In genomic region chr2:191020221-191020741, GRCh38 we compare ENCODE assay signal across 1 cellular context.
A peak's percentile ranks its signal among the peaks of the same experiment; 100 is the strongest.
TF ChIP-seq lines count a peak whose summit lies in the region.

No MANE protein-coding gene starts in this region.

TF ChIP-seq in K562, 482 proteins besides CTCF, POLR2A, EP300 and RAD21 (continued from another document and continues in another):
- TF ChIP-seq ZBTB40 (IDR thresholded peaks at IDR 0.05) (peak; percentile 78), ZBTB40 (CRISPR knock-in tag; IDR thresholded peaks at IDR 0.05) (peak; percentile 51; the same call in 1 of the 2 replicates), SAP30 (IDR thresholded peaks at IDR 0.05; ENCODE audit: borderline replicate concordance, insufficient read depth, low read depth, low read length, poor library complexity, severe bottlenecking) (peak; percentile 94), ZNF76 (CRISPR knock-in tag; IDR thresholded peaks at IDR 0.05; ENCODE audit: borderline replicate concordance) (no peak), FOXO4 (CRISPR knock-in tag; IDR thresholded peaks at IDR 0.05) (no peak), MED1 (CRISPR knock-in tag; IDR thresholded peaks at IDR 0.05; ENCODE audit: borderline replicate concordance) (no peak), RBM15 (IDR thresholded peaks at IDR 0.05; ENCODE audit: insufficient read depth, low read length) (no peak), CBFB (CRISPR knock-in tag; IDR thresholded peaks at IDR 0.05) (no peak), RUNX1 (IDR thresholded peaks at IDR 0.05; ENCODE audit: low read depth) (no peak; the same call in 1 of the 2 replicates), HDAC8 (tag; IDR thresholded peaks at IDR 0.05) (no peak), RBM34 (IDR thresholded peaks at IDR 0.05; ENCODE audit: borderline replicate concordance, insufficient read depth, low read length) (no peak), ZNF347 (CRISPR knock-in tag; IDR thresholded peaks at IDR 0.05; ENCODE audit: low read depth) (no peak), ZBTB33 (CRISPR knock-in tag; IDR thresholded peaks at IDR 0.05) (peak; percentile 70), SRSF1 (IDR thresholded peaks at IDR 0.05; ENCODE audit: low read depth, low read length) (peak; percentile 98), HOXB6 (CRISPR knock-in tag; IDR thresholded peaks at IDR 0.05; ENCODE audit: borderline replicate concordance) (no peak), ZNF431 (CRISPR knock-in tag; IDR thresholded peaks at IDR 0.05) (peak; percentile 91), LARP7 (IDR thresholded peaks at IDR 0.05) (no peak), TEAD1 (CRISPR knock-in tag; IDR thresholded peaks at IDR 0.05) (peak in 1 of 2 experiments; percentile 64; a peak in 1 of 4 replicates), POLR3G (IDR thresholded peaks at IDR 0.05; ENCODE audit: extremely low read depth, insufficient read length, insufficient replicate concordance) (no peak), PTTG1 (tag; IDR thresholded peaks at IDR 0.05; ENCODE audit: low read depth) (no peak), FOXK2 (conservative IDR thresholded peaks at IDR 0.05 in 1 of 2, IDR thresholded peaks at IDR 0.05 in 1 of 2; ENCODE audit: low read depth in 2 of 2) (peak; percentile 78 to 89), KLF1 (tag; IDR thresholded peaks at IDR 0.05) (no peak), AFF4 (CRISPR knock-in tag; IDR thresholded peaks at IDR 0.05) (peak; percentile 93; the same call in 1 of the 2 replicates), FOXJ3 (CRISPR knock-in tag; IDR thresholded peaks at IDR 0.05) (no peak), MCM5 (IDR thresholded peaks at IDR 0.05; ENCODE audit: low read depth) (no peak), JUND (IDR thresholded peaks at IDR 0.05; ENCODE audit: borderline replicate concordance, low read depth, low read length) (peak; percentile 94), JUND (tag; IDR thresholded peaks at IDR 0.05; ENCODE audit: borderline replicate concordance, low read depth, low read length) (peak; percentile 46; the same call in 1 of the 3 replicates), HCFC1 (IDR thresholded peaks at IDR 0.05; ENCODE audit: low read depth, low read length) (peak; percentile 60), MXI1 (IDR thresholded peaks at IDR 0.05; ENCODE audit: low read depth, low read length) (peak; percentile 93), MBD1 (CRISPR knock-in tag; IDR thresholded peaks at IDR 0.05) (no peak), ZNF146 (CRISPR knock-in tag; IDR thresholded peaks at IDR 0.05; ENCODE audit: unreplicated experiment) (no peak), ZNF444 (CRISPR knock-in tag; IDR thresholded peaks at IDR 0.05) (no peak), PTRF (tag; IDR thresholded peaks at IDR 0.05) (no peak), KLF13 (tag; IDR thresholded peaks at IDR 0.05; ENCODE audit: borderline replicate concordance, low read depth) (peak; percentile 87), ZNF764 (CRISPR knock-in tag; IDR thresholded peaks at IDR 0.05; ENCODE audit: low read depth) (no peak)
